ENCODE assay signal across 15 cellular contexts in genomic region chr3:128167973-128168674, GRCh38. TPM values are rescaled to one million over a fixed set of nuclear protein-coding genes. Genes with fewer than 3 reads are reported as not detected.
A peak's percentile ranks its signal among the peaks of the same experiment; 100 is the strongest.
DNase-seq lines count a peak whose midpoint lies in the region; ATAC-seq, FAIRE-seq and TF ChIP-seq lines count a peak whose summit lies in the region.
"Had no signal": no experiment of that assay in that cellular context is flagged by ENCODE, and none has a peak within 500 bp of the region (broad histone marks: within the 10 kb centered on the region; RNA-seq: fewer than 3 reads in every experiment).

No MANE protein-coding gene starts in this region.

- H3K36me3 Mint-ChIP-seq in CD8-positive, alpha-beta T cell, result peaks cover 24% of the 10 kb centered on the region

- H4K20me1 ChIP-seq in H1 (replicated peaks in 1 of 2; ENCODE audit: control insufficient read depth in 1 of 2, insufficient read depth in 2 of 2, low read length in 2 of 2), result peaks cover 0 to 4% of the 10 kb centered on the region in 2 experiments

- H3K4me1 ChIP-seq in H1 (replicated peaks in 1 of 4; ENCODE audit: control insufficient read depth in 3 of 4, insufficient read depth in 4 of 4, low read length in 3 of 4), result peaks cover 3 to 14% (median 8%) of the 10 kb centered on the region in 4 experiments; a peak in 5 of 7 replicates
- peaks cover 7 to 45% (median 36%) of the 10 kb centered on the region in 4 donors for H3K4me1 ChIP-seq in liver (ENCODE audit: control insufficient read depth in 4 of 4, insufficient read depth in 4 of 4, low read length in 3 of 4)
- H3K4me1 ChIP-seq in CD8-positive, alpha-beta T cell (ENCODE audit: insufficient read depth, low read length), result no peaks in the 10 kb centered on the region

- no peak for ATAC-seq in CD8-positive, alpha-beta T cell
- ATAC-seq: activated T-cell treated with anti-CD3 and anti-CD28 coated beads, Interleukin-2, amount 50 U/mL, for 72 hours; effector memory CD8-positive, alpha-beta T cell; K562; stimulated activated memory B cell treated with anti-CD40 and anti-IgM and Interleukin-4, amounts not matched to agents 10 μg/mL and 1 μg/mL and 100 μg/mL, for 72 hours had no signal

- no peak overlapping the region for H2BK5ac ChIP-seq in H1 (ENCODE audit: low read depth, low read length)

- no peak overlapping the region for H3K18ac ChIP-seq in H1 (ENCODE audit: extremely low read depth, low read length)

- no peak overlapping the region for H2BK20ac ChIP-seq in H1 (ENCODE audit: low read length)

- H3K56ac ChIP-seq in H1 (replicated peaks; ENCODE audit: insufficient read length, low read depth, low read length), result no peak overlapping the region

- no peak for TF ChIP-seq POLR2A in H1 (IDR thresholded peaks at IDR 0.05; ENCODE audit: control extremely low read depth in 1 of 2, low read depth in 2 of 2, low read length in 2 of 2)

- H2BK15ac ChIP-seq in H1 (ENCODE audit: low read length), result no peak overlapping the region

- H3K36me3 ChIP-seq in H1 (ENCODE audit: control insufficient read depth in 2 of 4, insufficient read depth in 4 of 4, low read length in 3 of 4), result no peaks in the 10 kb centered on the region
- no peaks in the 10 kb centered on the region for H3K36me3 ChIP-seq in liver (ENCODE audit: control insufficient read depth in 4 of 4, insufficient read depth in 3 of 4, low read depth in 1 of 4, low read length in 3 of 4)
- H3K36me3 ChIP-seq in CD8-positive, alpha-beta T cell (ENCODE audit: insufficient read depth, low read length), result no peaks in the 10 kb centered on the region

- no peak overlapping the region for H3K23ac ChIP-seq in H1 (ENCODE audit: insufficient read length)

- H2AK5ac ChIP-seq in H1 (ENCODE audit: low read depth, low read length), result no peak overlapping the region

- no peak overlapping the region for H3K27ac ChIP-seq in H1 (ENCODE audit: low read depth, low read length)
- peak overlapping the region; percentile 46 to 81 for H3K27ac ChIP-seq in liver (ENCODE audit: low read depth in 1 of 2, low read length in 2 of 2)
- H3K27ac ChIP-seq in CD8-positive, alpha-beta T cell (ENCODE audit: low read depth, low read length), result no peak overlapping the region

- FAIRE-seq in H1 (lab: Jason Lieb, UNC), result peak; percentile 24
- FAIRE-seq: K562 had no signal

- TF ChIP-seq EP300 in H1 (IDR thresholded peaks at IDR 0.05; ENCODE audit: borderline replicate concordance in 1 of 2, low read depth in 2 of 2, low read length in 2 of 2), result no peak

- H3K23me2 ChIP-seq in H1 (ENCODE audit: low read depth, low read length), result 0 out of 2 replicates have a peak, but pooled peaks cover 3% of the 10 kb centered on the region

- peaks cover 33% of the 10 kb centered on the region for H3K4me1 Mint-ChIP-seq in CD8-positive, alpha-beta T cell (ENCODE audit: low read depth)

- intact Hi-C loops in CD8-positive, alpha-beta T cell (cut with DNase I, micrococcal nuclease), result no loop called here

- no peak for TF ChIP-seq RAD21 in H1 (IDR thresholded peaks at IDR 0.05 in 1 of 2, conservative IDR thresholded peaks at IDR 0.05 in 1 of 2; ENCODE audit: low read depth in 2 of 2, low read length in 2 of 2)
- TF ChIP-seq RAD21 in liver (IDR thresholded peaks at IDR 0.05), result peak; percentile 51 to 57

- no peak overlapping the region for H2BK120ac ChIP-seq in H1 (replicated peaks; ENCODE audit: low read depth, low read length)

- H3K27ac Mint-ChIP-seq in CD8-positive, alpha-beta T cell, result no peak overlapping the region
- H3K27ac Mint-ChIP-seq: activated T-cell treated with anti-CD3 and anti-CD28 coated beads, Interleukin-2, amount 50 U/mL, for 72 hours; effector memory CD8-positive, alpha-beta T cell; stimulated activated memory B cell treated with anti-CD40 and anti-IgM and Interleukin-4, amounts not matched to agents 10 μg/mL and 1 μg/mL and 100 μg/mL, for 72 hours had no signal

- H4K8ac ChIP-seq in H1 (ENCODE audit: extremely low read depth, insufficient read depth, low read length), result no peak overlapping the region

- no peak overlapping the region for H2BK12ac ChIP-seq in H1 (ENCODE audit: low read depth, low read length)

- no peak for TF ChIP-seq CTCF in AG10803 (conservative IDR thresholded peaks at IDR 0.05; ENCODE audit: low read length)
- TF ChIP-seq CTCF in H1 (IDR thresholded peaks at IDR 0.05; ENCODE audit: control extremely low read depth in 1 of 3, insufficient read depth in 1 of 3, low read depth in 1 of 3, low read length in 3 of 3), result no peak
- no peak for TF ChIP-seq CTCF in liver (IDR thresholded peaks at IDR 0.05; ENCODE audit: low read depth, low read length, missing input control)
- TF ChIP-seq CTCF in CD8-positive, alpha-beta T cell (IDR thresholded peaks at IDR 0.05), result no peak

- POLR2A ChIA-PET in H1 (lab: Charles Lee; ENCODE audit: partially characterized antibody), result no interaction called here
- POLR2A ChIA-PET in CD8-positive, alpha-beta T cell (lab: Charles Lee), result no interaction called here

- 53% methylated on average over 5 of the region's 5 CpGs; no CpG with 5 or more reads in 1 of the 2 experiments for WGBS in H1 (ENCODE audit: extremely low coverage in 1 of 2, insufficient coverage in 1 of 2, insufficient read length in 1 of 2, insufficient replicate concordance in 2 of 2, low coverage in 1 of 2, low lambda C conversion rate in 2 of 2, missing lambda C conversion rate in 1 of 2), 2 experiments
- WGBS in liver, result 28% methylated on average over 5 of the region's 5 CpGs

- DNase-seq in AG10803 (ENCODE audit: low read depth) (peak; percentile 18), NCI-H69 (lab: John Stamatoyannopoulos, UW) (peak; percentile 24), H1 (ENCODE audit: low read depth in 1 of 2, low spot score in 2 of 2) (no peak), globus pallidus (ENCODE audit: low spot score) (no peak), NCI-H774 (lab: John Stamatoyannopoulos, UW) (no peak)
- no peak for DNase-seq in stimulated activated CD4-positive, alpha-beta T cell treated with anti-CD3 and anti-CD28 coated beads, Interleukin-12 subunit alpha, Interleukin-12 subunit beta, amount 100 ng/mL, for 4 hours
- no peak for DNase-seq in CD8-positive, alpha-beta T cell
- DNase-seq: activated T-cell treated with anti-CD3 and anti-CD28 coated beads, Interleukin-2, amount 50 U/mL, for 72 hours; effector memory CD8-positive, alpha-beta T cell; mesenchymal stem cell; NCI-H187; NCI-H82 had no signal

- H3K79me1 ChIP-seq in H1 (ENCODE audit: low read depth, low read length), result peaks cover 3% of the 10 kb centered on the region; the same call in 1 of the 2 replicates

- H3K9ac ChIP-seq in H1 (replicated peaks in 1 of 4; ENCODE audit: extremely low read depth in 1 of 4, low read depth in 3 of 4, low read length in 3 of 4) (no peak overlapping the region), liver (ENCODE audit: low read depth in 1 of 2, low read length in 2 of 2) (peak overlapping the region in 1 of 2 donors; percentile 28)

- H3K27me3 ChIP-seq in H1 (replicated peaks in 1 of 4; ENCODE audit: control insufficient read depth in 3 of 4, extremely low read depth in 1 of 4, insufficient read depth in 3 of 4, low read length in 3 of 4), result no peaks in the 10 kb centered on the region
- H3K27me3 ChIP-seq in liver (ENCODE audit: control insufficient read depth in 4 of 4, insufficient read depth in 4 of 4, low read length in 3 of 4), result no peaks in the 10 kb centered on the region
- H3K27me3 ChIP-seq in CD8-positive, alpha-beta T cell (ENCODE audit: insufficient read depth, low read length), result no peaks in the 10 kb centered on the region

- no peak overlapping the region for H2AFZ ChIP-seq in H1 (ENCODE audit: low read length)

- H3K79me2 ChIP-seq in H1 (ENCODE audit: control insufficient read depth in 1 of 2, insufficient read depth in 2 of 2, low read length in 2 of 2), result 0 out of 4 replicates have a peak, but pooled peaks cover 0 to 2% of the 10 kb centered on the region in 2 experiments

- no peak overlapping the region for H4K91ac ChIP-seq in H1 (replicated peaks; ENCODE audit: insufficient read length, low read length)

- H3K4me3 Mint-ChIP-seq in CD8-positive, alpha-beta T cell, result no peak overlapping the region
- H3K4me3 Mint-ChIP-seq: activated T-cell treated with anti-CD3 and anti-CD28 coated beads, Interleukin-2, amount 50 U/mL, for 72 hours; effector memory CD8-positive, alpha-beta T cell; stimulated activated memory B cell treated with anti-CD40 and anti-IgM and Interleukin-4, amounts not matched to agents 10 μg/mL and 1 μg/mL and 100 μg/mL, for 72 hours had no signal

- peak overlapping the region in 1 of 2 experiments; percentile 9; a peak in 1 of 4 replicates for H3K4me2 ChIP-seq in H1 (ENCODE audit: insufficient read depth in 1 of 2, low read depth in 2 of 2, low read length in 2 of 2)

- no peaks in the 10 kb centered on the region for H3K9me3 Mint-ChIP-seq in CD8-positive, alpha-beta T cell
- H3K9me3 Mint-ChIP-seq: activated T-cell treated with anti-CD3 and anti-CD28 coated beads, Interleukin-2, amount 50 U/mL, for 72 hours; effector memory CD8-positive, alpha-beta T cell; stimulated activated memory B cell treated with anti-CD40 and anti-IgM and Interleukin-4, amounts not matched to agents 10 μg/mL and 1 μg/mL and 100 μg/mL, for 72 hours had no signal

- H3K4me3 ChIP-seq in AG10803 (ENCODE audit: low read length) (no peak overlapping the region), H1 (ENCODE audit: extremely low read depth in 1 of 4, insufficient read depth in 2 of 4, low read depth in 3 of 4, low read length in 4 of 4) (no peak overlapping the region; a peak in 1 of 8 replicates), liver (ENCODE audit: low read depth in 1 of 3, low read length in 3 of 3) (peak overlapping the region; percentile 5 to 28 (median 15))
- no peak overlapping the region for H3K4me3 ChIP-seq in CD8-positive, alpha-beta T cell (ENCODE audit: low read depth, low read length)
- H3K4me3 ChIP-seq: K562 had no signal

- H4K5ac ChIP-seq in H1 (ENCODE audit: insufficient read length, low read depth, low read length), result no peak overlapping the region

- H3K14ac ChIP-seq in H1 (ENCODE audit: insufficient read length), result no peak overlapping the region

- H3K4ac ChIP-seq in H1 (replicated peaks; ENCODE audit: insufficient read length, low read depth, low read length), result no peak overlapping the region

- CTCF ChIA-PET in H1 (lab: Charles Lee; ENCODE audit: partially characterized antibody), result interaction anchor here (0.6 to 1.7 kb wide), 10 partner anchors 8 to 205 kb away, joined by 3 to 8 read pairs (median 4); no protein-coding TSS in a partner anchor
- CTCF ChIA-PET in CD8-positive, alpha-beta T cell (lab: Charles Lee), result interaction anchor here (0.9 kb wide), 1 partner anchor 10 kb away, joined by 3 read pairs; no protein-coding TSS in a partner anchor

- H3K9me3 ChIP-seq in H1 (ENCODE audit: insufficient read depth in 2 of 2, low read depth in 1 of 2, low read length in 1 of 2), result no peaks in the 10 kb centered on the region
- no peaks in the 10 kb centered on the region for H3K9me3 ChIP-seq in liver (ENCODE audit: control insufficient read depth in 4 of 4, low read length in 3 of 4)
- H3K9me3 ChIP-seq in CD8-positive, alpha-beta T cell (ENCODE audit: low read length), result no peaks in the 10 kb centered on the region

- H3K27me3 Mint-ChIP-seq in CD8-positive, alpha-beta T cell (ENCODE audit: low read depth), result no peaks in the 10 kb centered on the region
- H3K27me3 Mint-ChIP-seq: effector memory CD8-positive, alpha-beta T cell; stimulated activated memory B cell treated with anti-CD40 and anti-IgM and Interleukin-4, amounts not matched to agents 10 μg/mL and 1 μg/mL and 100 μg/mL, for 72 hours had no signal

RNA-seq across cellular contexts. Expression of gene EEFSEC, which starts 14.8 kb away (rescaled TPM):
- 13.1 and 13.8 TPM in 2 replicates for total RNA-seq in H1 (2021; fragmentation: NEBNext Ultra II Directional; extraction: Animal tissue kit (Norgen Biotek cat#: 25700))
- polyA plus RNA-seq in H1 (2011; rRNA removed) (19.8 and 27.6 TPM in 2 replicates), liver (10 to 100 TPM in 1 of 2 donors, 1 to 10 TPM in 1; 9.7 to 13.1 TPM)
- 16.2 TPM for polyA plus RNA-seq in H1 (2011; cell fraction: cytosol; rRNA removed)
- polyA plus RNA-seq in H1 (2011; cell fraction: nucleus; rRNA removed), result 17.5 TPM
- 7.3 to 14.1 TPM (median 12.1 TPM) in 4 replicates for polyA plus RNA-seq in H1 (2012, experiment 1 of 2)
- polyA plus RNA-seq in H1 (2012, experiment 2 of 2), result 15.7 TPM
- 8.8 TPM for polyA plus RNA-seq in H1 (2013, experiment 1 of 2)
- 9.1 TPM for polyA plus RNA-seq in H1 (2013, experiment 2 of 2)
- 11.9 and 12.1 TPM in 2 replicates for polyA minus RNA-seq in H1 (2011; rRNA and poly(A)+ RNA removed)
- polyA minus RNA-seq in H1 (2011; cell fraction: cytosol; rRNA and poly(A)+ RNA removed), result 11.4 TPM
- 22.0 TPM for polyA minus RNA-seq in H1 (2011; cell fraction: nucleus; rRNA and poly(A)+ RNA removed)
- 10 to 100 TPM in 1 of 2 donors, 1 to 10 TPM in 1; 8.4 to 11.6 TPM for total RNA-seq in liver
- total RNA-seq in CD8-positive, alpha-beta T cell, result 10 to 100 TPM; 10.8 to 11.6 TPM

RNA-seq across cellular contexts. Expression of gene RUVBL1, which starts 44.5 kb away (rescaled TPM):
- total RNA-seq in H1 (2021; fragmentation: NEBNext Ultra II Directional; extraction: Animal tissue kit (Norgen Biotek cat#: 25700)), result 131 and 135 TPM in 2 replicates
- polyA plus RNA-seq in H1 (2011; rRNA removed) (112 and 113 TPM in 2 replicates), liver (10 to 100 TPM; 13.3 to 13.9 TPM)
- polyA plus RNA-seq in H1 (2011; cell fraction: cytosol; rRNA removed), result 155 TPM
- 102 TPM for polyA plus RNA-seq in H1 (2011; cell fraction: nucleus; rRNA removed)
- polyA plus RNA-seq in H1 (2012, experiment 1 of 2), result 147 to 169 TPM (median 163 TPM) in 4 replicates
- polyA plus RNA-seq in H1 (2012, experiment 2 of 2), result 94.8 TPM
- polyA plus RNA-seq in H1 (2013, experiment 1 of 2), result 76.0 TPM
- polyA plus RNA-seq in H1 (2013, experiment 2 of 2), result 74.4 TPM
- polyA minus RNA-seq in H1 (2011; rRNA and poly(A)+ RNA removed), result 78.8 and 104 TPM in 2 replicates
- 81.2 TPM for polyA minus RNA-seq in H1 (2011; cell fraction: cytosol; rRNA and poly(A)+ RNA removed)
- polyA minus RNA-seq in H1 (2011; cell fraction: nucleus; rRNA and poly(A)+ RNA removed), result 68.8 TPM
- 10 to 100 TPM; 13.9 to 23.1 TPM for total RNA-seq in liver
- 1 to 10 TPM; 5.1 to 5.6 TPM for total RNA-seq in CD8-positive, alpha-beta T cell

Comparison
In these comparisons a context has a peak if more than half of its experiments do, and no peak if none do; other contexts are left out.
1. DNase-seq: peak in AG10803 (single experiment) and NCI-H69 (single experiment); none in H1 (0 of 2), stimulated activated CD4-positive, alpha-beta T cell treated with anti-CD3 and anti-CD28 coated beads, Interleukin-12 subunit alpha, Interleukin-12 subunit beta, amount 100 ng/mL, for 4 hours (single experiment), globus pallidus (single experiment), CD8-positive, alpha-beta T cell (0 of 7) and NCI-H774 (single experiment).
2. H3K4me3 ChIP-seq: peak in liver (3 of 3); none in AG10803 (single experiment), H1 (0 of 4) and CD8-positive, alpha-beta T cell (single experiment).
3. H3K27ac ChIP-seq: peak in liver (2 of 2); none in H1 (single experiment) and CD8-positive, alpha-beta T cell (single experiment).